ENCODE assay signal across 9 cellular contexts in the genomic region with DNA sequence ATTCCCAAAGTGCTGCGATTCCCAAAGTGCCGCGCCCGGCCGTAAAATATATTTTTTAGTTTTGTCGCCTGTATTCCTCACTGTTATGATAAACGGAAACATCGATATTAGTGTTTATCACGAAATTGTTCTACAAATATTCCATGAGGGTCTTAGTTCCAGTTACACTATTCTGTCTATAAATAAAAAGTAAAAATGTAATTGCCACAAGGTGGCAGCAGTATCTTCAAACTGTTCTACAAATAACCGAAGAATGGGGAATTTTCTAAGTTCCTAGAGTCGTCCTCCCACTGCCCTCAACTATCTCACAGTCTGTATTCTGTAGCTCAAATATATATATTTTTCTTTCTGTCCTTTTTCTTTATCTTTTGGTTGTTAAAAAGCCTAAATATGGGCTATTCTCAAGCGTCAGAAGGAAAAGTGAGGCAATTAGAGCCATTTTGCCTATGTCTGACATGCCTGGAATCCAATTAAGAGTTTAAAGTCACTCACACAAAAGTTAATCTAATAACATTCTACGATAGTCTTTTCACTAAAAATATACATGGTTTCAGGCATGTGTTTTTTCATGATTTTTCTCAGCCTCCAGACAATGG. TPM values are rescaled to one million over a fixed set of nuclear protein-coding genes. Genes with fewer than 3 reads are reported as not detected.
DNase-seq lines count a peak whose midpoint lies in the region; ATAC-seq and TF ChIP-seq lines count a peak whose summit lies in the region.
"Had no signal": no experiment of that assay in that cellular context is flagged by ENCODE, and none has a peak within 500 bp of the region (broad histone marks: within the 10 kb centered on the region; RNA-seq: fewer than 3 reads in every experiment).

No MANE protein-coding gene starts in this region.

- no peaks in the 10 kb centered on the region for H3K4me1 ChIP-seq in right atrium auricular region
- no peaks in the 10 kb centered on the region for H3K4me1 ChIP-seq in PC-3 (ENCODE audit: insufficient read depth, low read length)
- no peaks in the 10 kb centered on the region for H3K4me1 ChIP-seq in smooth muscle cell (ENCODE audit: low read depth)

- H4K20me1 ChIP-seq in PC-3 (ENCODE audit: low read length): no peaks in the 10 kb centered on the region
- no peaks in the 10 kb centered on the region for H4K20me1 ChIP-seq in smooth muscle cell (ENCODE audit: low read depth)

- no TSS peak for BruUV-seq in PC-3 (replicated peaks; lab: Mats Ljungman, UMichigan)

- no peak overlapping the region for H3K27ac Mint-ChIP-seq in immature natural killer cell

- H3K9me2 ChIP-seq in PC-3 (replicated peaks; ENCODE audit: low read length): no peaks in the 10 kb centered on the region

- H3K4me3 ChIP-seq in right atrium auricular region (no peak overlapping the region), PC-3 (ENCODE audit: low read length) (no peak overlapping the region), smooth muscle cell (no peak overlapping the region)

- intact Hi-C loops in Right ventricle myocardium superior (cut with DNase I) (loop anchor here (10.0 kb wide), 1 partner anchor 55 kb away; no protein-coding TSS in a partner anchor), PC-3 (cut with micrococcal nuclease) (loop anchor here (1.0 kb wide), 2 partner anchors 68 to 190 kb away; no protein-coding TSS in a partner anchor)

- no peaks in the 10 kb centered on the region for H3K9me3 ChIP-seq in right atrium auricular region
- no peaks in the 10 kb centered on the region for H3K9me3 ChIP-seq in PC-3 (ENCODE audit: low read length)
- no peaks in the 10 kb centered on the region for H3K9me3 ChIP-seq in smooth muscle cell (replicated peaks; ENCODE audit: low read depth)

- H3K79me2 ChIP-seq in PC-3 (ENCODE audit: low read length): no peaks in the 10 kb centered on the region
- H3K79me2 ChIP-seq in smooth muscle cell (ENCODE audit: low read depth): no peaks in the 10 kb centered on the region

- H3K27ac ChIP-seq in right atrium auricular region: no peak overlapping the region
- no peak overlapping the region for H3K27ac ChIP-seq in PC-3 (ENCODE audit: low read length)
- H3K27ac ChIP-seq in smooth muscle cell (ENCODE audit: low read depth): no peak overlapping the region

- H3K36me3 Mint-ChIP-seq in immature natural killer cell: no peaks in the 10 kb centered on the region

- H3K4me1 Mint-ChIP-seq in immature natural killer cell: no peaks in the 10 kb centered on the region

- POLR2A ChIA-PET in PC-3 (lab: Charles Lee; ENCODE audit: unreplicated experiment): no interaction called here

- H2AFZ ChIP-seq in PC-3 (ENCODE audit: low read length): peak overlapping the region; percentile 43; the same call in 1 of the 2 replicates
- peak overlapping the region; percentile 46 for H2AFZ ChIP-seq in smooth muscle cell (ENCODE audit: low read depth)

- H3K36me3 ChIP-seq in right atrium auricular region: no peaks in the 10 kb centered on the region
- no peaks in the 10 kb centered on the region for H3K36me3 ChIP-seq in PC-3 (ENCODE audit: low read depth, low read length)
- no peaks in the 10 kb centered on the region for H3K36me3 ChIP-seq in smooth muscle cell (ENCODE audit: low read depth)

- no peak overlapping the region for H3K9ac ChIP-seq in PC-3 (ENCODE audit: low read length)
- no peak overlapping the region for H3K9ac ChIP-seq in smooth muscle cell (ENCODE audit: low read depth)

- H3K27me3 ChIP-seq in right atrium auricular region (no peaks in the 10 kb centered on the region), PC-3 (ENCODE audit: low read length) (no peaks in the 10 kb centered on the region), smooth muscle cell (ENCODE audit: low read depth) (no peaks in the 10 kb centered on the region)

- H3K27me3 Mint-ChIP-seq in immature natural killer cell (ENCODE audit: low read depth in 3 of 3): peaks cover 2 to 4% (median 3%) of the 10 kb centered on the region in 3 donors

- H3K4me2 ChIP-seq in PC-3 (ENCODE audit: low read length) (peak overlapping the region; percentile 42), smooth muscle cell (peak overlapping the region; percentile 20)

- TF ChIP-seq CTCF in right atrium auricular region (IDR thresholded peaks at IDR 0.05) (peak in 1 of 2 donors; percentile 67), PC-3 (conservative IDR thresholded peaks at IDR 0.05; ENCODE audit: low read depth, low read length) (peak; percentile 61), smooth muscle cell (IDR thresholded peaks at IDR 0.05; ENCODE audit: borderline replicate concordance, insufficient read depth, poor library complexity, severe bottlenecking) (peak; percentile 59)

- H3K4me3 Mint-ChIP-seq in immature natural killer cell: no peak overlapping the region

- 41% methylated on average over 13 of the region's 13 CpGs for WGBS in smooth muscle cell (ENCODE audit: low lambda C conversion rate)

- peaks cover 0 to 2% (median 0%) of the 10 kb centered on the region in 6 donors for H3K9me3 Mint-ChIP-seq in immature natural killer cell

- ATAC-seq in Right ventricle myocardium superior (ENCODE audit: poor library complexity): peak; percentile 57
- peak; percentile 68 for ATAC-seq in HG03558 (IDR thresholded peaks at IDR 0.05; ENCODE audit: extremely low read depth, unreplicated experiment)
- ATAC-seq in PC-3: peak; percentile 43; the same call in 1 of the 2 replicates

- H3F3A ChIP-seq in PC-3 (ENCODE audit: low read length, unreplicated experiment): no peaks in the 10 kb centered on the region
- no peaks in the 10 kb centered on the region for H3F3A ChIP-seq in smooth muscle cell (ENCODE audit: low read depth)

- DNase-seq in Right ventricle myocardium superior (no peak), right atrium auricular region (ENCODE audit: low spot score) (no peak), PC-3 (peak; percentile 67), fibroblast of peridontal ligament (ENCODE audit: extremely low read depth) (peak; percentile 70), smooth muscle cell (lab: John Stamatoyannopoulos, UW; ENCODE audit: unreplicated experiment) (no peak), immature natural killer cell (no peak), cerebellum (ENCODE audit: low spot score) (no peak)

- CTCF ChIA-PET in PC-3 (lab: Charles Lee): no interaction called here

RNA-seq across cellular contexts. Expression of gene FAM162B, which starts 14.1 kb away (rescaled TPM):
- total RNA-seq in Right ventricle myocardium superior: 3.7 TPM
- 1 to 10 TPM; 1.4 to 4.8 TPM for total RNA-seq in right atrium auricular region
- total RNA-seq in PC-3 (2014; rRNA removed): not detected in 2 replicates
- total RNA-seq in smooth muscle cell: 0.18 TPM in 1 of 2 replicates, not detected in the other
- 0.61 and 0.63 TPM in 2 replicates for polyA plus RNA-seq in smooth muscle cell
- not detected for polyA plus RNA-seq in immature natural killer cell
- 1.4 TPM for total RNA-seq in cerebellum

RNA-seq across cellular contexts. Expression of gene GPRC6A, which starts 49.2 kb away (rescaled TPM):
- total RNA-seq in Right ventricle myocardium superior: not detected
- total RNA-seq in right atrium auricular region: not detected
- total RNA-seq in PC-3 (2014; rRNA removed): not detected in 2 replicates
- not detected in 2 replicates for total RNA-seq in smooth muscle cell
- not detected in 2 replicates for polyA plus RNA-seq in smooth muscle cell
- not detected for polyA plus RNA-seq in immature natural killer cell
- not detected for total RNA-seq in cerebellum
- polyA plus RNA-seq: adipose tissue had no signal

Comparison
In these comparisons a context has a peak if more than half of its experiments do, and no peak if none do; other contexts are left out.
1. DNase-seq: peak in PC-3 (single experiment) and fibroblast of peridontal ligament (single experiment); none in Right ventricle myocardium superior (single experiment), right atrium auricular region (single experiment), smooth muscle cell (single experiment), immature natural killer cell (0 of 3) and cerebellum (single experiment).
2. Peak in every context shown above with its lines, with median percentiles within 50 percentile points of each other: ATAC-seq.